1 cellular context compared by ENCODE assay signal in genomic region chr17:74373838-74374606, GRCh38.
TF ChIP-seq lines count a peak whose summit lies in the region.

No MANE protein-coding gene starts in this region.

TF ChIP-seq in HepG2, 621 proteins besides CTCF, POLR2A, EP300 and RAD21 (continued from another document and continues in another):
- TF ChIP-seq, protein P1, sequence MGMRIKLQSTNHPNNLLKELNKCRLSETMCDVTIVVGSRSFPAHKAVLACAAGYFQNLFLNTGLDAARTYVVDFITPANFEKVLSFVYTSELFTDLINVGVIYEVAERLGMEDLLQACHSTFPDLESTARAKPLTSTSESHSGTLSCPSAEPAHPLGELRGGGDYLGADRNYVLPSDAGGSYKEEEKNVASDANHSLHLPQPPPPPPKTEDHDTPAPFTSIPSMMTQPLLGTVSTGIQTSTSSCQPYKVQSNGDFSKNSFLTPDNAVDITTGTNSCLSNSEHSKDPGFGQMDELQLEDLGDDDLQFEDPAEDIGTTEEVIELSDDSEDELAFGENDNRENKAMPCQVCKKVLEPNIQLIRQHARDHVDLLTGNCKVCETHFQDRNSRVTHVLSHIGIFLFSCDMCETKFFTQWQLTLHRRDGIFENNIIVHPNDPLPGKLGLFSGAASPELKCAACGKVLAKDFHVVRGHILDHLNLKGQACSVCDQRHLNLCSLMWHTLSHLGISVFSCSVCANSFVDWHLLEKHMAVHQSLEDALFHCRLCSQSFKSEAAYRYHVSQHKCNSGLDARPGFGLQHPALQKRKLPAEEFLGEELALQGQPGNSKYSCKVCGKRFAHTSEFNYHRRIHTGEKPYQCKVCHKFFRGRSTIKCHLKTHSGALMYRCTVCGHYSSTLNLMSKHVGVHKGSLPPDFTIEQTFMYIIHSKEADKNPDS (CRISPR knock-in tag; IDR thresholded peaks at IDR 0.05), result no peak
- no peak; the same call in 1 of the 2 replicates for TF ChIP-seq TAF1 (CRISPR knock-in tag; IDR thresholded peaks at IDR 0.05)
- TF ChIP-seq HMG20B (CRISPR knock-in tag; conservative IDR thresholded peaks at IDR 0.05), result no peak
- no peak for TF ChIP-seq ZBTB40 (IDR thresholded peaks at IDR 0.05)
- TF ChIP-seq ZBTB40 (CRISPR knock-in tag; IDR thresholded peaks at IDR 0.05), result no peak
- peak; percentile 98 for TF ChIP-seq RXRA (CRISPR knock-in tag; IDR thresholded peaks at IDR 0.05)
- TF ChIP-seq ZNF280B (CRISPR knock-in tag; IDR thresholded peaks at IDR 0.05; ENCODE audit: borderline replicate concordance), result no peak
- no peak for TF ChIP-seq ZNF253 (CRISPR knock-in tag; IDR thresholded peaks at IDR 0.05; ENCODE audit: borderline replicate concordance)
- no peak for TF ChIP-seq FLYWCH1 (CRISPR knock-in tag; IDR thresholded peaks at IDR 0.05)
- TF ChIP-seq CEBPZ (IDR thresholded peaks at IDR 0.05; ENCODE audit: low read length), result no peak
- TF ChIP-seq CAMTA2 (CRISPR knock-in tag; IDR thresholded peaks at IDR 0.05; ENCODE audit: borderline replicate concordance), result no peak
- peak; percentile 84 for TF ChIP-seq FOSL2 (CRISPR knock-in tag; IDR thresholded peaks at IDR 0.05)
- no peak for TF ChIP-seq ELF4 (CRISPR knock-in tag; IDR thresholded peaks at IDR 0.05; ENCODE audit: borderline replicate concordance)
- TF ChIP-seq ZNF704 (CRISPR knock-in tag; IDR thresholded peaks at IDR 0.05; ENCODE audit: borderline replicate concordance), result no peak
- TF ChIP-seq ZNF550 (CRISPR knock-in tag; IDR thresholded peaks at IDR 0.05; ENCODE audit: borderline replicate concordance), result no peak
- TF ChIP-seq GABPA (IDR thresholded peaks at IDR 0.05; ENCODE audit: low read depth, low read length), result peak; percentile 44
- TF ChIP-seq GABPA (CRISPR knock-in tag; IDR thresholded peaks at IDR 0.05; ENCODE audit: low read depth), result peak; percentile 85
- peak; percentile 84; the same call in 1 of the 2 replicates for TF ChIP-seq ZNF788 (CRISPR knock-in tag; IDR thresholded peaks at IDR 0.05; ENCODE audit: borderline replicate concordance)
- TF ChIP-seq ZNF616 (CRISPR knock-in tag; IDR thresholded peaks at IDR 0.05; ENCODE audit: low read depth), result no peak
- no peak for TF ChIP-seq CEBPB (IDR thresholded peaks at IDR 0.05; ENCODE audit: borderline replicate concordance, low read depth, low read length)
- no peak for TF ChIP-seq ATF6 (CRISPR knock-in tag; conservative IDR thresholded peaks at IDR 0.05)
- TF ChIP-seq, protein P2, sequence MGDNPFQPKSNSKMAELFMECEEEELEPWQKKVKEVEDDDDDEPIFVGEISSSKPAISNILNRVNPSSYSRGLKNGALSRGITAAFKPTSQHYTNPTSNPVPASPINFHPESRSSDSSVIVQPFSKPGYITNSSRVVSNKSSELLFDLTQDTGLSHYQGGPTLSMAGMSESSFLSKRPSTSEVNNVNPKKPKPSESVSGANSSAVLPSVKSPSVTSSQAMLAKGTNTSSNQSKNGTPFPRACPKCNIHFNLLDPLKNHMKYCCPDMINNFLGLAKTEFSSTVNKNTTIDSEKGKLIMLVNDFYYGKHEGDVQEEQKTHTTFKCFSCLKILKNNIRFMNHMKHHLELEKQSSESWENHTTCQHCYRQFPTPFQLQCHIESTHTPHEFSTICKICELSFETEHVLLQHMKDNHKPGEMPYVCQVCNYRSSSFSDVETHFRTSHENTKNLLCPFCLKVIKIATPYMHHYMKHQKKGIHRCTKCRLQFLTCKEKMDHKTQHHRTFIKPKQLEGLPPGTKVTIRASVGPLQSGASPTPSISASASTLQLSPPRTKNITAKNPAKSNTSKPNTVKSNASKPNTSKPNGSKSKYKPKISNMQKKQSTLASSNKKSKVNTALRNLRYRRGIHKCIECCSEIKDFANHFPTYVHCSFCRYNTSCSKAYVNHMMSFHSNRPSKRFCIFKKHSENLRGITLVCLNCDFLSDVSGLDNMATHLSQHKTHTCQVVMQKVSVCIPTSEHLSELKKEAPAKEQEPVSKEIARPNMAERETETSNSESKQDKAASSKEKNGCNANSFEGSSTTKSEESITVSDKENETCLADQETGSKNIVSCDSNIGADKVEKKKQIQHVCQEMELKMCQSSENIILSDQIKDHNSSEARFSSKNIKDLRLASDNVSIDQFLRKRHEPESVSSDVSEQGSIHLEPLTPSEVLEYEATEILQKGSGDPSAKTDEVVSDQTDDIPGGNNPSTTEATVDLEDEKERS (CRISPR knock-in tag; IDR thresholded peaks at IDR 0.05), result peak; percentile 80
- no peak for TF ChIP-seq ETV6 (CRISPR knock-in tag; conservative IDR thresholded peaks at IDR 0.05)
- no peak for TF ChIP-seq CENPX (CRISPR knock-in tag; IDR thresholded peaks at IDR 0.05)
- peak; percentile 39; the same call in 1 of the 2 replicates for TF ChIP-seq SIX1 (CRISPR knock-in tag; IDR thresholded peaks at IDR 0.05; ENCODE audit: borderline replicate concordance)
- peak; percentile 90 for TF ChIP-seq HOXA3 (CRISPR knock-in tag; IDR thresholded peaks at IDR 0.05)
- TF ChIP-seq PTBP1 (IDR thresholded peaks at IDR 0.05; ENCODE audit: low read depth, low read length, poor library complexity, severe bottlenecking), result no peak
- TF ChIP-seq, protein P3, sequence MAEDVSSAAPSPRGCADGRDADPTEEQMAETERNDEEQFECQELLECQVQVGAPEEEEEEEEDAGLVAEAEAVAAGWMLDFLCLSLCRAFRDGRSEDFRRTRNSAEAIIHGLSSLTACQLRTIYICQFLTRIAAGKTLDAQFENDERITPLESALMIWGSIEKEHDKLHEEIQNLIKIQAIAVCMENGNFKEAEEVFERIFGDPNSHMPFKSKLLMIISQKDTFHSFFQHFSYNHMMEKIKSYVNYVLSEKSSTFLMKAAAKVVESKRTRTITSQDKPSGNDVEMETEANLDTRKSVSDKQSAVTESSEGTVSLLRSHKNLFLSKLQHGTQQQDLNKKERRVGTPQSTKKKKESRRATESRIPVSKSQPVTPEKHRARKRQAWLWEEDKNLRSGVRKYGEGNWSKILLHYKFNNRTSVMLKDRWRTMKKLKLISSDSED (CRISPR knock-in tag; IDR thresholded peaks at IDR 0.05), result no peak
- TF ChIP-seq PPARG (CRISPR knock-in tag; conservative IDR thresholded peaks at IDR 0.05), result peak; percentile 99
- TF ChIP-seq ZNF839 (CRISPR knock-in tag; IDR thresholded peaks at IDR 0.05; ENCODE audit: borderline replicate concordance), result no peak
- TF ChIP-seq AKAP8 (CRISPR knock-in tag; IDR thresholded peaks at IDR 0.05), result no peak
- no peak for TF ChIP-seq ZNF563 (CRISPR knock-in tag; IDR thresholded peaks at IDR 0.05)
- 0 out of 2 replicates have a peak, but pooled peaks have one; percentile 69 for TF ChIP-seq FOXJ3 (CRISPR knock-in tag; IDR thresholded peaks at IDR 0.05; ENCODE audit: borderline replicate concordance)
- peak; percentile 87; the same call in 1 of the 2 replicates for TF ChIP-seq ZKSCAN8 (CRISPR knock-in tag; IDR thresholded peaks at IDR 0.05; ENCODE audit: borderline replicate concordance)
